8 cellular contexts compared by ENCODE assay signal in the genomic region with DNA sequence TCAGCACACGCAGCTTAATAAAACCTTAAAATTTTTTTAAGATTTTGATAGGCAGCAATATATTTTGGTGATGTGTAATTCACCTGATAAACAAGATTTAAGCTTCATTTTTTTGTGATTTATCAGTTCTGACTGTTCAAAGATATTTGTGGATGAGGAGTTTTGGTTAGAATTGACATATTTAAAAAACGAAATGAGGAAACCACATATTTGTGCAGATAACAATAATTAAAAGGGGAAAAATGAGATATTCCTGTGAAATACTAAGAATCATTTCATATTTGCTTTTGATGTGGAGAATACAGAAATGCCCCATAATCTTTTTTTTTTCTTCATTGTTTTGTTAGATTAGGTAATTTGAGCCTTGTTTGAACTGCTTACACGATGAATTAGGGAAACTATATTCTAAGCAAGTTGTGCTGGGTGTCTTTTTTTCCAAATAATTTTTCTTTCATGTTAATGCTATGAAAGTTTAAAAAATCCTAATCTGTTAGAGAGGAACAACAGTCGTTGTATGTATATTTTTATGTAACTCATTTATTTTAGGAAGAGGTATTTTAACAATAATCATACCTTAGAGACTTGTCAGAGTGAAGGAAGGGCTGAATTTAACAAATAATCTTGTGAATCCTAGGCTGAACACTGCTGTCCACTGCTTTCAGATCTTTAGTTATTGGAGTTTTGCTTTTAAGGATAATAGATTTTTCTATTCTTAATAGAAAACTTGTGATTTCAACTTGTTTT. TPM values are rescaled to one million over a fixed set of nuclear protein-coding genes. Genes with fewer than 3 reads are reported as not detected.
DNase-seq lines count a peak whose midpoint lies in the region; ATAC-seq and TF ChIP-seq lines count a peak whose summit lies in the region.

No MANE protein-coding gene starts in this region.

- H3K27me3 ChIP-seq in smooth muscle cell (ENCODE audit: low read depth): no peaks in the 10 kb centered on the region

- in situ Hi-C loops in GM13977 (cut with MboI; ENCODE audit: low pct_unique_long_range_greater_than_20kb, low sequenced_read_pairs, unreplicated experiment): no loop called here

- ATAC-seq in T-helper 17 cell (no peak), GM18873 (IDR thresholded peaks at IDR 0.05; ENCODE audit: low FRiP score, unreplicated experiment) (no peak)

- H3K36me3 Mint-ChIP-seq in T-helper 17 cell (ENCODE audit: low read depth): peaks cover 4% of the 10 kb centered on the region

- peaks cover 65% of the 10 kb centered on the region for H4K20me1 ChIP-seq in smooth muscle cell (ENCODE audit: low read depth)

- no peaks in the 10 kb centered on the region for H3K27me3 Mint-ChIP-seq in T-helper 17 cell

- no peak for TF ChIP-seq CTCF in fibroblast of the aortic adventitia (IDR thresholded peaks at IDR 0.05; ENCODE audit: insufficient read depth, low read length)
- TF ChIP-seq CTCF in smooth muscle cell (IDR thresholded peaks at IDR 0.05; ENCODE audit: borderline replicate concordance, insufficient read depth, poor library complexity, severe bottlenecking): no peak
- no peak for TF ChIP-seq CTCF in GM13977 (IDR thresholded peaks at IDR 0.05; ENCODE audit: extremely low read depth, insufficient read depth, missing control alignments)

- peaks cover 43% of the 10 kb centered on the region for H3K4me1 ChIP-seq in smooth muscle cell (ENCODE audit: low read depth)

- peaks cover 8% of the 10 kb centered on the region for H3F3A ChIP-seq in smooth muscle cell (ENCODE audit: low read depth)

- H3K9ac ChIP-seq in smooth muscle cell (ENCODE audit: low read depth): peak overlapping the region; percentile 53

- peak overlapping the region; percentile 98 for H3K27ac Mint-ChIP-seq in T-helper 17 cell

- peak overlapping the region; percentile 92 for H3K4me3 Mint-ChIP-seq in T-helper 17 cell

- DNase-seq in DMS79 treated with DMSO at 0.1 percent for 48 hours (lab: John Stamatoyannopoulos, UW): peak; percentile 90
- DNase-seq in DMS79 (lab: John Stamatoyannopoulos, UW): no peak
- no peak for DNase-seq in T-helper 17 cell
- DNase-seq in fibroblast of the aortic adventitia (ENCODE audit: low read depth): peak; percentile 53
- DNase-seq in smooth muscle cell (lab: John Stamatoyannopoulos, UW; ENCODE audit: unreplicated experiment): no peak
- no peak for DNase-seq in GM13977 (ENCODE audit: low spot score)
- no peak for DNase-seq in NCI-H446 (lab: John Stamatoyannopoulos, UW)

- WGBS in smooth muscle cell (ENCODE audit: low lambda C conversion rate): 30% methylated on average over 4 of the region's 4 CpGs

- H3K4me1 Mint-ChIP-seq in T-helper 17 cell: peaks cover 36% of the 10 kb centered on the region

- H3K4me3 ChIP-seq in fibroblast of the aortic adventitia (ENCODE audit: low read depth, low read length) (peak overlapping the region; percentile 88), smooth muscle cell (peak overlapping the region; percentile 64)

- H3K36me3 ChIP-seq in smooth muscle cell (ENCODE audit: low read depth): no peaks in the 10 kb centered on the region

- no peak overlapping the region for H2AFZ ChIP-seq in smooth muscle cell (ENCODE audit: low read depth)

- H3K4me2 ChIP-seq in smooth muscle cell: peak overlapping the region; percentile 91

- H3K27ac ChIP-seq in smooth muscle cell (ENCODE audit: low read depth): peak overlapping the region; percentile 83

- peaks cover 72% of the 10 kb centered on the region for H3K79me2 ChIP-seq in smooth muscle cell (ENCODE audit: low read depth)

- no peaks in the 10 kb centered on the region for H3K9me3 ChIP-seq in T-helper 17 cell (ENCODE audit: control insufficient read depth, low read length, poor library complexity, severe bottlenecking)
- no peaks in the 10 kb centered on the region for H3K9me3 ChIP-seq in smooth muscle cell (replicated peaks; ENCODE audit: low read depth)

RNA-seq across cellular contexts. Expression of a gene that starts 4.0 kb away (rescaled TPM):
- total RNA-seq in T-helper 17 cell (100 to 1,000 TPM; 149 to 158 TPM), fibroblast of the aortic adventitia (ENCODE audit: low replicate concordance) (47.7 and 55.9 TPM in 2 replicates), smooth muscle cell (52.8 and 65.4 TPM in 2 replicates)
- polyA plus RNA-seq in smooth muscle cell: 30.1 and 40.2 TPM in 2 replicates

Comparison
In these comparisons a context has a peak if more than half of its experiments do, and no peak if none do; other contexts are left out.
1. DNase-seq: peak in DMS79 treated with DMSO at 0.1 percent for 48 hours (single experiment) and fibroblast of the aortic adventitia (single experiment); none in DMS79 (single experiment), T-helper 17 cell (0 of 3), smooth muscle cell (single experiment), GM13977 (single experiment) and NCI-H446 (0 of 2).